Comparison of ENCODE assay signal across 8 cellular contexts in genomic region chr14:22887990-22888378, GRCh38. TPM values are rescaled to one million over a fixed set of nuclear protein-coding genes. Genes with fewer than 3 reads are reported as not detected.
DNase-seq lines count a peak whose midpoint lies in the region; ATAC-seq and TF ChIP-seq lines count a peak whose summit lies in the region.

No MANE protein-coding gene starts in this region.

- H3K27me3 ChIP-seq in IMR-90 (ENCODE audit: control insufficient read depth, insufficient read depth, low read length) (no peaks in the 10 kb centered on the region), mononuclear cell (ENCODE audit: insufficient read depth, low read length) (no peaks in the 10 kb centered on the region), A673 (replicated peaks; ENCODE audit: insufficient read depth, low read depth, low read length, poor library complexity) (no peaks in the 10 kb centered on the region)

- H3K9me1 ChIP-seq in IMR-90 (ENCODE audit: insufficient read depth, low read length) = peaks cover 11% of the 10 kb centered on the region; the same call in 1 of the 2 replicates

- BruUV-seq in IMR-90 (replicated peaks; lab: Mats Ljungman, UMichigan) (no TSS peak), A673 (replicated peaks; lab: Mats Ljungman, UMichigan) (no TSS peak)

- no peak overlapping the region for H3K4me3 ChIP-seq in IMR-90 (ENCODE audit: insufficient read depth, low read depth, low read length)
- peak overlapping the region; percentile 45 for H3K4me3 ChIP-seq in mononuclear cell (ENCODE audit: low read length)
- no peak overlapping the region for H3K4me3 ChIP-seq in A673 (ENCODE audit: low read depth, low read length, poor library complexity, severe bottlenecking)

- no peak overlapping the region for H2BK20ac ChIP-seq in IMR-90 (ENCODE audit: low read depth, low read length)

- no peak for DNase-seq in IMR-90
- peak in 3 of 4 experiments; percentile 13 to 24 (median 22) for DNase-seq in activated naive CD4-positive, alpha-beta T cell (lab: John Stamatoyannopoulos, UW)
- no peak for DNase-seq in UCSD-AML1 (lab: John Stamatoyannopoulos, UW; ENCODE audit: unreplicated experiment)
- DNase-seq in 8988T = no peak
- no peak for DNase-seq in A673 (ENCODE audit: low spot score)

- H3K36me3 ChIP-seq in IMR-90 (ENCODE audit: control insufficient read depth, insufficient read depth, low read length) (no peaks in the 10 kb centered on the region), A673 (ENCODE audit: insufficient read depth, low read length, poor library complexity, severe bottlenecking) (no peaks in the 10 kb centered on the region)

- 88% methylated on average over 2 of the region's 5 CpGs; no CpG with 5 or more reads in 1 of the 2 experiments for WGBS in IMR-90 (ENCODE audit: extremely low coverage in 2 of 2, insufficient read length in 1 of 2), 2 experiments

- H2BK15ac ChIP-seq in IMR-90 (ENCODE audit: low read depth, low read length) = no peak overlapping the region

- peak overlapping the region; percentile 73; the same call in 1 of the 2 replicates for H3K23ac ChIP-seq in IMR-90 (ENCODE audit: low read depth, low read length)

- H3K14ac ChIP-seq in IMR-90 (replicated peaks; ENCODE audit: low read depth, low read length) = peak overlapping the region; percentile 95

- POLR2A ChIA-PET in IMR-90 (lab: Charles Lee; ENCODE audit: unreplicated experiment) = no interaction called here
- POLR2A ChIA-PET in A673 (lab: Charles Lee; ENCODE audit: low non-redundant PET) = no interaction called here

- H3K9ac ChIP-seq in IMR-90 (ENCODE audit: low read depth, low read length) = peak overlapping the region; percentile 7; the same call in 1 of the 2 replicates

- TF ChIP-seq CTCF in C4-2B (conservative IDR thresholded peaks at IDR 0.05) (no peak), IMR-90 (conservative IDR thresholded peaks at IDR 0.05; ENCODE audit: low read depth, low read length) (no peak), A673 (conservative IDR thresholded peaks at IDR 0.05; ENCODE audit: low read depth, low read length) (no peak)

- peaks cover 5% of the 10 kb centered on the region; the same call in 1 of the 2 replicates for H3K4me1 ChIP-seq in IMR-90 (ENCODE audit: control insufficient read depth, insufficient read depth, low read length)
- H3K4me1 ChIP-seq in mononuclear cell (ENCODE audit: insufficient read depth, low read length) = peaks cover 39% of the 10 kb centered on the region
- H3K4me1 ChIP-seq in A673 (ENCODE audit: insufficient read depth, low read length, poor library complexity, severe bottlenecking) = no peaks in the 10 kb centered on the region

- TF ChIP-seq POLR2A in IMR-90 (IDR thresholded peaks at IDR 0.05; ENCODE audit: low read depth, low read length) = no peak

- H3K56ac ChIP-seq in IMR-90 (ENCODE audit: extremely low read depth, insufficient read depth, low read length) = no peak overlapping the region; the same call in 1 of the 2 replicates

- dilution Hi-C loops in IMR-90 (cut with HindIII; ENCODE audit: low sequenced_read_pairs, unreplicated experiment) = no loop called here

- H3K4me2 ChIP-seq in IMR-90 (ENCODE audit: low read depth, low read length) = peak overlapping the region; percentile 76

- H2AK9ac ChIP-seq in IMR-90 (replicated peaks; ENCODE audit: low read depth, low read length, poor library complexity) = peak overlapping the region; percentile 73

- in situ Hi-C loops in IMR-90 (cut with MboI; ENCODE audit: low sequenced_read_pairs) = no loop called here

- intact Hi-C loops in IMR-90 (cut with micrococcal nuclease) (loop anchor here (2.0 kb wide), 1 partner anchor 15 kb away; no protein-coding TSS in a partner anchor), A673 (cut with micrococcal nuclease; ENCODE audit: unreplicated experiment) (no loop called here)

- H3K79me1 ChIP-seq in IMR-90 (ENCODE audit: low read depth in 1 of 2, low read length in 2 of 2) = peaks cover 7 to 17% of the 10 kb centered on the region in 2 experiments; a peak in 3 of 4 replicates

- peak overlapping the region; percentile 22; the same call in 1 of the 2 replicates for H2AK5ac ChIP-seq in IMR-90 (ENCODE audit: low read depth, low read length)

- H4K20me1 ChIP-seq in IMR-90 (ENCODE audit: insufficient read depth, low read length) = no peaks in the 10 kb centered on the region

- CTCF ChIA-PET in IMR-90 (lab: Yijun Ruan, JAX) (interaction anchor here (0.9 kb wide), 1 partner anchor 13 kb away, joined by 3 read pairs; no protein-coding TSS in a partner anchor), A673 (lab: Charles Lee) (interaction anchor here (1.0 kb wide), 1 partner anchor 170 kb away, joined by 3 read pairs; no protein-coding TSS in a partner anchor)

- no peak overlapping the region for H2BK5ac ChIP-seq in IMR-90 (ENCODE audit: low read depth, low read length, poor library complexity, severe bottlenecking)

- H2AFZ ChIP-seq in IMR-90 (replicated peaks; ENCODE audit: low read length, poor library complexity) = peak overlapping the region; percentile 98

- peak overlapping the region; percentile 27 to 87; a peak in 3 of 4 replicates for H4K8ac ChIP-seq in IMR-90 (ENCODE audit: low read depth in 2 of 2, low read length in 2 of 2)

- H3K27ac ChIP-seq in C4-2B (peak overlapping the region; percentile 91), IMR-90 (ENCODE audit: insufficient read depth, low read length) (no peak overlapping the region), A673 (ENCODE audit: low read depth, low read length, poor library complexity, severe bottlenecking) (no peak overlapping the region)

- H3K4ac ChIP-seq in IMR-90 (ENCODE audit: low read depth, low read length) = peak overlapping the region; percentile 76

- no peak overlapping the region for H3K18ac ChIP-seq in IMR-90 (ENCODE audit: low read depth, low read length)

- H3K9me3 ChIP-seq in IMR-90 (ENCODE audit: control insufficient read depth, insufficient read depth, low read length) (no peaks in the 10 kb centered on the region), mononuclear cell (ENCODE audit: low read depth, low read length) (no peaks in the 10 kb centered on the region), A673 (ENCODE audit: low read depth, low read length, poor library complexity, severe bottlenecking) (no peaks in the 10 kb centered on the region)

- ATAC-seq in GM19463 (IDR thresholded peaks at IDR 0.05; ENCODE audit: unreplicated experiment) (peak; percentile 45), IMR-90 (ENCODE audit: low read depth) (no peak)

- peak overlapping the region; percentile 54 for H4K91ac ChIP-seq in IMR-90 (ENCODE audit: insufficient read depth, low read depth, low read length)

- no peak for TF ChIP-seq RAD21 in IMR-90 (IDR thresholded peaks at IDR 0.05; ENCODE audit: low read length)

- no peak overlapping the region for H2BK120ac ChIP-seq in IMR-90 (ENCODE audit: low read depth, low read length)

- H4K5ac ChIP-seq in IMR-90 (ENCODE audit: low read depth, low read length) = peak overlapping the region; percentile 51; the same call in 1 of the 2 replicates

TF ChIP-seq in IMR-90, 13 proteins besides CTCF, POLR2A, EP300 and RAD21:
- TF ChIP-seq RCOR1 (IDR thresholded peaks at IDR 0.05; ENCODE audit: insufficient replicate concordance, low read length) (no peak), SMC3 (IDR thresholded peaks at IDR 0.05; ENCODE audit: low read depth, low read length) (no peak), MAFK (IDR thresholded peaks at IDR 0.05; ENCODE audit: low read depth, low read length) (no peak)

RNA-seq across cellular contexts. Expression of gene REM2, which starts 5.0 kb away (rescaled TPM):
- total RNA-seq in IMR-90 (2012; rRNA removed) = under 0.01 TPM in 2 replicates
- polyA plus RNA-seq in IMR-90 (2012; rRNA removed) = 0.07 TPM in 1 of 2 replicates, not detected in the other
- polyA plus RNA-seq in IMR-90 (2012; cell fraction: cytosol; rRNA removed) = 0.04 TPM in 1 of 2 replicates, not detected in the other
- polyA plus RNA-seq in IMR-90 (2012; cell fraction: nucleus; rRNA removed; ENCODE audit: low replicate concordance) = 0.52 and 0.69 TPM in 2 replicates
- total RNA-seq in mononuclear cell = 2.1 TPM
- total RNA-seq in A673 (2021) = 0.15 TPM in 1 of 2 replicates, not detected in the other

RNA-seq across cellular contexts. Expression of gene LRP10, which starts 16.4 kb away (rescaled TPM):
- 19.4 and 25.1 TPM in 2 replicates for total RNA-seq in IMR-90 (2012; rRNA removed)
- polyA plus RNA-seq in IMR-90 (2012; rRNA removed) = 118 and 121 TPM in 2 replicates
- polyA plus RNA-seq in IMR-90 (2012; cell fraction: cytosol; rRNA removed) = 86.3 and 158 TPM in 2 replicates
- polyA plus RNA-seq in IMR-90 (2012; cell fraction: nucleus; rRNA removed; ENCODE audit: low replicate concordance) = 38.3 and 104 TPM in 2 replicates
- total RNA-seq in mononuclear cell = 46.7 TPM
- total RNA-seq in A673 (2021) = 7.8 and 11.8 TPM in 2 replicates

RNA-seq across cellular contexts. Expression of gene RBM23, which starts 31.0 kb away (rescaled TPM):
- 375 and 830 TPM in 2 replicates for total RNA-seq in IMR-90 (2012; rRNA removed)
- polyA plus RNA-seq in IMR-90 (2012; rRNA removed) = 43.4 and 44.7 TPM in 2 replicates
- 35.2 and 53.2 TPM in 2 replicates for polyA plus RNA-seq in IMR-90 (2012; cell fraction: cytosol; rRNA removed)
- polyA plus RNA-seq in IMR-90 (2012; cell fraction: nucleus; rRNA removed; ENCODE audit: low replicate concordance) = 61.2 and 73.0 TPM in 2 replicates
- 122 TPM for total RNA-seq in mononuclear cell
- 105 and 118 TPM in 2 replicates for total RNA-seq in A673 (2021)

RNA-seq across cellular contexts. Expression of gene PRMT5, which starts 41.2 kb away (rescaled TPM):
- total RNA-seq in IMR-90 (2012; rRNA removed) (92.2 and 99.3 TPM in 2 replicates), mononuclear cell (8.2 TPM), A673 (2021) (244 and 273 TPM in 2 replicates)
- 136 and 152 TPM in 2 replicates for polyA plus RNA-seq in IMR-90 (2012; rRNA removed)
- polyA plus RNA-seq in IMR-90 (2012; cell fraction: cytosol; rRNA removed) = 94.8 and 121 TPM in 2 replicates
- polyA plus RNA-seq in IMR-90 (2012; cell fraction: nucleus; rRNA removed; ENCODE audit: low replicate concordance) = 94.0 and 146 TPM in 2 replicates

RNA-seq across cellular contexts. Expression of gene MMP14, which starts 51.6 kb away (rescaled TPM):
- 124 and 156 TPM in 2 replicates for total RNA-seq in IMR-90 (2012; rRNA removed)
- polyA plus RNA-seq in IMR-90 (2012; rRNA removed) = 315 and 375 TPM in 2 replicates
- polyA plus RNA-seq in IMR-90 (2012; cell fraction: cytosol; rRNA removed) = 185 and 358 TPM in 2 replicates
- polyA plus RNA-seq in IMR-90 (2012; cell fraction: nucleus; rRNA removed; ENCODE audit: low replicate concordance) = 492 and 622 TPM in 2 replicates
- total RNA-seq in mononuclear cell = 2.9 TPM
- 91.3 and 110 TPM in 2 replicates for total RNA-seq in A673 (2021)

Comparison
In these comparisons a context has a peak if more than half of its experiments do, and no peak if none do; other contexts are left out.
1. DNase-seq: peak in activated naive CD4-positive, alpha-beta T cell (3 of 4); none in IMR-90 (single experiment), UCSD-AML1 (single experiment), 8988T (single experiment) and A673 (single experiment).